In genomic region chr20:48349673-48350072, GRCh38 we compare ENCODE assay signal across 30 cellular contexts.
"Had no signal": no experiment of that assay in that cellular context is flagged by ENCODE, and none has a peak within 500 bp of the region (broad histone marks: within the 10 kb centered on the region; RNA-seq: fewer than 3 reads in every experiment).

No MANE protein-coding gene starts in this region.

- H3K9me3 Mint-ChIP-seq: stimulated activated effector memory CD8-positive, alpha-beta T cell treated with anti-CD3 and anti-CD28 coated beads, Interleukin-12 subunit alpha, Interleukin-12 subunit beta, amount 100 ng/mL, for 72 hours; type B pancreatic cell had no signal

- H3K4me1 Mint-ChIP-seq: naive thymus-derived CD8-positive, alpha-beta T cell; stimulated activated effector memory CD8-positive, alpha-beta T cell treated with anti-CD3 and anti-CD28 coated beads, Interleukin-12 subunit alpha, Interleukin-12 subunit beta, amount 100 ng/mL, for 72 hours had no signal

- H3K27me3 Mint-ChIP-seq: type B pancreatic cell had no signal

- H3K9me3 ChIP-seq: lower lobe of right lung, ovary, psoas muscle, testis had no signal

- H3K27ac Mint-ChIP-seq: naive thymus-derived CD8-positive, alpha-beta T cell; nephron progenitor cell; stimulated activated effector memory CD8-positive, alpha-beta T cell treated with anti-CD3 and anti-CD28 coated beads, Interleukin-12 subunit alpha, Interleukin-12 subunit beta, amount 100 ng/mL, for 72 hours; type B pancreatic cell had no signal

- FAIRE-seq: endothelial cell of umbilical vein had no signal

- H3K36me3 ChIP-seq: esophagus muscularis mucosa, gastroesophageal sphincter, heart right ventricle, left ventricle myocardium inferior, lower lobe of right lung, ovary, sigmoid colon, stomach, tibial artery had no signal

- H3K4me1 ChIP-seq: foreskin keratinocyte, gastroesophageal sphincter, left ventricle myocardium inferior, lower lobe of right lung, psoas muscle, sigmoid colon, stomach, testis, tibial artery had no signal

- DNase-seq: dermis blood vessel endothelial cell; effector memory CD4-positive, alpha-beta T cell; foreskin keratinocyte; heart right ventricle; hippocampal formation; islet precursor cell; kidney glomerular epithelial cell; left colon; left ventricle myocardium inferior; lower lobe of right lung; naive thymus-derived CD8-positive, alpha-beta T cell; nephron progenitor cell; occipital lobe; ovary; posterior cingulate gyrus; psoas muscle; right cardiac atrium; sigmoid colon; stimulated activated CD4-positive, alpha-beta T cell treated with anti-CD3 and anti-CD28 coated beads, Interleukin-2, amount 100 ng/mL, for 24 hours; stimulated activated CD4-positive, alpha-beta T cell treated with anti-CD3 and anti-CD28 coated beads, Interleukin-4, amount 100 ng/mL, for 24 hours; stimulated activated naive CD4-positive, alpha-beta T cell treated with Interleukin-2 at 50 U/mL for 16 hours; stomach; testis; tibial artery had no signal

- H3K4me3 ChIP-seq: coronary artery, esophagus muscularis mucosa, gastroesophageal sphincter, heart right ventricle, left ventricle myocardium inferior, lower lobe of right lung, ovary, psoas muscle, sigmoid colon, stomach, testis, tibial artery had no signal

- H3K4me3 Mint-ChIP-seq: naive thymus-derived CD8-positive, alpha-beta T cell; nephron progenitor cell; stimulated activated effector memory CD8-positive, alpha-beta T cell treated with anti-CD3 and anti-CD28 coated beads, Interleukin-12 subunit alpha, Interleukin-12 subunit beta, amount 100 ng/mL, for 72 hours; type B pancreatic cell had no signal

- H3K36me3 Mint-ChIP-seq: stimulated activated effector memory CD8-positive, alpha-beta T cell treated with anti-CD3 and anti-CD28 coated beads, Interleukin-12 subunit alpha, Interleukin-12 subunit beta, amount 100 ng/mL, for 72 hours; type B pancreatic cell had no signal

- H3K27me3 ChIP-seq: esophagus muscularis mucosa, gastroesophageal sphincter, ovary, sigmoid colon, stomach, testis had no signal

- H3K27ac ChIP-seq: coronary artery, esophagus muscularis mucosa, foreskin keratinocyte, gastroesophageal sphincter, heart right ventricle, left ventricle myocardium inferior, lower lobe of right lung, ovary, psoas muscle, sigmoid colon, stomach, testis, tibial artery had no signal
